Comparison of ENCODE assay signal across 19 cellular contexts in genomic region chr15:101702077-101702476, GRCh38. TPM values are rescaled to one million over a fixed set of nuclear protein-coding genes. Genes with fewer than 3 reads are reported as not detected.
DNase-seq lines count a peak whose midpoint lies in the region; TF ChIP-seq lines count a peak whose summit lies in the region.
"Had no signal": no experiment of that assay in that cellular context is flagged by ENCODE, and none has a peak within 500 bp of the region (broad histone marks: within the 10 kb centered on the region; RNA-seq: fewer than 3 reads in every experiment).

No MANE protein-coding gene starts in this region.

- H3K4me1 ChIP-seq in thyroid gland, result peaks cover 0 to 4% of the 10 kb centered on the region in 2 donors
- H3K4me1 ChIP-seq: BE2C had no signal

- no peaks in the 10 kb centered on the region for H3K27me3 ChIP-seq in thyroid gland
- H3K27me3 ChIP-seq: BE2C had no signal

- 58 to 63% methylated on average over 4 of the region's 4 CpGs for WGBS in thyroid gland, 2 donors

- intact Hi-C loops in thyroid gland (cut with DNase I), result no loop called here

- peaks cover 35 to 40% of the 10 kb centered on the region in 2 donors for H3K36me3 ChIP-seq in thyroid gland

- no peak for TF ChIP-seq CTCF in thyroid gland (IDR thresholded peaks at IDR 0.05)

- H3K27ac ChIP-seq in angular gyrus (ENCODE audit: low read depth, low read length) (peak overlapping the region; percentile 94), substantia nigra (ENCODE audit: low read depth, low read length, poor library complexity, severe bottlenecking) (peak overlapping the region; percentile 89), thyroid gland (peak overlapping the region in 1 of 3 donors; percentile 3)
- H3K27ac ChIP-seq: PC-9 had no signal

- no peaks in the 10 kb centered on the region for H3K9me3 ChIP-seq in thyroid gland
- H3K9me3 ChIP-seq: BE2C had no signal

- DNase-seq in EH (ENCODE audit: low read depth) (peak; percentile 14), kidney tubule cell (ENCODE audit: low spot score) (peak; percentile 15), substantia nigra (lab: John Stamatoyannopoulos, UW) (no peak), thyroid gland (no peak), SHP77 (lab: John Stamatoyannopoulos, UW) (no peak), NCI-H128 (lab: John Stamatoyannopoulos, UW; ENCODE audit: unreplicated experiment) (no peak)
- DNase-seq: BE2C; CD8-positive, alpha-beta T cell; DMS79 treated with DMSO at 0.1 percent for 48 hours; GDM1; GOT3; KBM-7; NCI-H1436 treated with DMSO at 0.1 percent for 48 hours; NCI-H2081; NCI-H510A; NCI-H82; PC-9 had no signal

- TF ChIP-seq POLR2A in thyroid gland (IDR thresholded peaks at IDR 0.05), result no peak

- H3K4me3 ChIP-seq in thyroid gland (replicated peaks in 1 of 3), result no peak overlapping the region
- H3K4me3 ChIP-seq: GM12878, PC-9 had no signal

RNA-seq across cellular contexts. Expression of gene TARS3, which starts 22.2 kb away (rescaled TPM):
- 10 to 100 TPM; 22.8 to 58.6 (median 26.6) TPM for total RNA-seq in thyroid gland

RNA-seq across cellular contexts. Expression of gene TM2D3, which starts 49.9 kb away (rescaled TPM):
- total RNA-seq in thyroid gland, result 10 to 100 TPM; 54.8 to 92.5 (median 71.5) TPM

Comparison
In these comparisons a context has a peak if more than half of its experiments do, and no peak if none do; other contexts are left out.
1. DNase-seq: peak in EH (single experiment) and kidney tubule cell (single experiment); none in substantia nigra (0 of 49), thyroid gland (0 of 2), SHP77 (0 of 2) and NCI-H128 (single experiment).